Comparison of ENCODE assay signal across 1 cellular context in the genomic region with DNA sequence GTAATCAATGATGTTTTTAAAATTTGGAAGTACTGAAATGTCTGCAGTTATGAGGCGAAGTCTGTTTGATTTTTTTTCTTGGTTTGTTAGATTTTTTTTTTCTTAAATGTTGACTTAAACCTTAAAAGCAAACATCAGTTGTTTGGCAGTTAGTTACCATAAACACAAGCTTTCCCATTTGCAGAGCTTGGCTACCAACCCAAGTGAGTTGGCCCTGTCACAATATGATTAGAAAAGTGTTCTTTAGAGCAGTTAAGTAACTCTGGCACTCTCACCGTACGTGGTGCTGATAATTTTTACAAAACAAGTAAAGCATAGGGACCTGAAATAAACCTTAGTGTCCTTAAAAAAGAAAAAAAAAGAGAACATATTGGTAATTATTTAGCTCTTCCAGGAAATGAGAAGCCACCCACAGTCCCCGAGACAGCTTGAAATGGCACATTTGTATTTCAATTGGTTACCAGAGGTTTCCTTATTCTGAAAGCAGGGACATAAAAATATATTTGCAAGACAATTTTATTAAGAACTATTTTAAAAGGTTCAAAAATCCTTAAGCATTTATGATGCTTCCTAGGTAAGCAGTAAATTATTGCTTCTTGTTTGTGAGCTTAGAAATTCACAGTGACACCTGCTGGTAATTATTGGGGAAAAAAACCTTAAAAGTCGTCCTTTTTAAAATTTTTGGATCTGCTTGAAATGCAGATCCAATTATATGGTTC.
TF ChIP-seq lines count a peak whose summit lies in the region.

No MANE protein-coding gene starts in this region.

TF ChIP-seq in HEK293, 187 proteins besides CTCF, POLR2A, EP300 and RAD21 (continued from another document):
- TF ChIP-seq ZNF341 (tag by site-specific recombination; IDR thresholded peaks at IDR 0.05; ENCODE audit: low read depth) = peak; percentile 45; the same call in 1 of the 2 replicates
